In genomic region chr7:155233703-155234492, GRCh38 we compare ENCODE assay signal across 1 cellular context.
A peak's percentile ranks its signal among the peaks of the same experiment; 100 is the strongest.
TF ChIP-seq lines count a peak whose summit lies in the region.

No MANE protein-coding gene starts in this region.

TF ChIP-seq in HepG2, 621 proteins besides CTCF, POLR2A, EP300 and RAD21:
- TF ChIP-seq RNF219 (CRISPR knock-in tag; IDR thresholded peaks at IDR 0.05) (no peak), MNT (IDR thresholded peaks at IDR 0.05) (peak; percentile 4; the same call in 1 of the 2 replicates)
